12 cellular contexts compared by ENCODE assay signal in the genomic region with DNA sequence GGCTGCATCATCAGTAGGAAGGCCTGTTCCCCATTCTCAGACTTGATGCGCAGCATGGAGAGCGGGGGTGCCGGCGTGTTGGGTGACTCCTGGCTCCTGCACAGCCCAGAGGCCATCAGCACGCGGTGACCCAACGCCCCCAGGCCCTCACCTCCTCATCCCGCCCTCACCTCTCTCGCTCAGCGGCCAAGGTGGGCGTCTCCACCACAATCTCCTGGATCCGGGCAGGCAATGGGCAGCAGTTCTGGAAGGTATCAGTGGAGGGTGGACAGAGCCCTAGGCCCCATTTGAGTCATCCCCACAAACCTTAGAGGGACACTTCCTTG. TPM values are rescaled to one million over a fixed set of nuclear protein-coding genes. Genes with fewer than 3 reads are reported as not detected.
A peak's percentile ranks its signal among the peaks of the same experiment; 100 is the strongest.
DNase-seq lines count a peak whose midpoint lies in the region; ATAC-seq and TF ChIP-seq lines count a peak whose summit lies in the region.
"Had no signal": no experiment of that assay in that cellular context is flagged by ENCODE, and none has a peak within 500 bp of the region (broad histone marks: within the 10 kb centered on the region; RNA-seq: fewer than 3 reads in every experiment).

No MANE protein-coding gene starts in this region.

- intact Hi-C loops in left lung (cut with DNase I): loop anchor here in 1 of 2 donors (5.0 kb wide), 1 partner anchor 40 kb away; no protein-coding TSS in a partner anchor

- POLR2A ChIA-PET in AG04449 (lab: Yijun Ruan, JAX): no interaction called here
- POLR2A ChIA-PET in CD8-positive, alpha-beta memory T cell (lab: Charles Lee): interaction anchor here (10.6 kb wide), 1 partner anchor 36 kb away, joined by 287 read pairs; a partner anchor contains a TSS
- POLR2A ChIA-PET in naive thymus-derived CD8-positive, alpha-beta T cell (lab: Charles Lee): interaction anchor here (10.4 to 30.4 kb wide), 2 partner anchors 7 to 36 kb away, joined by 197 to 2161 read pairs; a partner anchor contains a TSS

- peak overlapping the region; percentile 68 to 94 (median 87) for H3K4me3 Mint-ChIP-seq in CD8-positive, alpha-beta memory T cell
- H3K4me3 Mint-ChIP-seq in naive thymus-derived CD8-positive, alpha-beta T cell: peak overlapping the region in 9 of 10 donors; percentile 66 to 95 (median 90)

- no peaks in the 10 kb centered on the region for H3K27me3 ChIP-seq in CD8-positive, alpha-beta memory T cell (ENCODE audit: insufficient read depth, low read length, poor library complexity, severe bottlenecking)
- no peaks in the 10 kb centered on the region for H3K27me3 ChIP-seq in adipocyte (replicated peaks; ENCODE audit: control insufficient read depth, insufficient read depth, low read length)
- H3K27me3 ChIP-seq in left lung: no peaks in the 10 kb centered on the region

- peak overlapping the region; percentile 65 for H3K9ac ChIP-seq in adipocyte (ENCODE audit: low read length)

- TF ChIP-seq CTCF in AG04449 (IDR thresholded peaks at IDR 0.05; ENCODE audit: insufficient read depth, low read length, missing control alignments) (no peak), left lung (IDR thresholded peaks at IDR 0.05) (no peak)

- peak overlapping the region; percentile 92 to 100 (median 99) for H3K27ac Mint-ChIP-seq in CD8-positive, alpha-beta memory T cell
- peak overlapping the region; percentile 96 to 100 (median 98) for H3K27ac Mint-ChIP-seq in naive thymus-derived CD8-positive, alpha-beta T cell

- H3K27me3 Mint-ChIP-seq in CD8-positive, alpha-beta memory T cell: no peaks in the 10 kb centered on the region
- no peaks in the 10 kb centered on the region for H3K27me3 Mint-ChIP-seq in naive thymus-derived CD8-positive, alpha-beta T cell

- peaks cover 91% of the 10 kb centered on the region for H3K4me1 ChIP-seq in CD8-positive, alpha-beta memory T cell (ENCODE audit: insufficient read depth, low read length)
- H3K4me1 ChIP-seq in adipocyte (ENCODE audit: control insufficient read depth, insufficient read depth, low read length): peaks cover 81% of the 10 kb centered on the region
- H3K4me1 ChIP-seq in left lung: peaks cover 33 to 91% of the 10 kb centered on the region in 2 donors

- CTCF ChIA-PET in AG04449 (lab: Yijun Ruan, JAX): interaction anchor here (3.5 to 10.7 kb wide), 3 partner anchors 8 to 39 kb away, joined by 18 to 179 read pairs (median 37); a partner anchor contains a TSS
- CTCF ChIA-PET in CD8-positive, alpha-beta memory T cell (lab: Charles Lee): interaction anchor here (4.5 to 21.9 kb wide), 2 partner anchors 36 to 135 kb away, joined by 27 to 840 read pairs; a partner anchor contains a TSS

- peaks cover 80 to 92% (median 85%) of the 10 kb centered on the region in 3 donors for H3K4me1 Mint-ChIP-seq in CD8-positive, alpha-beta memory T cell
- peaks cover 47 to 94% (median 89%) of the 10 kb centered on the region in 4 donors for H3K4me1 Mint-ChIP-seq in naive thymus-derived CD8-positive, alpha-beta T cell

- peaks cover 8 to 46% (median 9%) of the 10 kb centered on the region in 3 donors for H3K36me3 Mint-ChIP-seq in CD8-positive, alpha-beta memory T cell
- H3K36me3 Mint-ChIP-seq in naive thymus-derived CD8-positive, alpha-beta T cell: peaks cover 0 to 22% (median 8%) of the 10 kb centered on the region in 3 donors

- H3K27ac ChIP-seq in CD8-positive, alpha-beta memory T cell (ENCODE audit: low read depth, low read length): peak overlapping the region; percentile 24
- H3K27ac ChIP-seq in left lung: peak overlapping the region in 1 of 2 donors; percentile 98

- H3K9me3 Mint-ChIP-seq in CD8-positive, alpha-beta memory T cell: no peaks in the 10 kb centered on the region
- no peaks in the 10 kb centered on the region for H3K9me3 Mint-ChIP-seq in naive thymus-derived CD8-positive, alpha-beta T cell

- DNase-seq in AG04449 (ENCODE audit: low read depth, low spot score) (no peak), adipocyte (ENCODE audit: low read depth) (no peak), left lung (no peak), NCI-H1092 (lab: John Stamatoyannopoulos, UW) (no peak), T-helper 9 cell (no peak)
- no peak for DNase-seq in CD8-positive, alpha-beta memory T cell
- no peak for DNase-seq in naive thymus-derived CD8-positive, alpha-beta T cell
- DNase-seq: activated naive CD4-positive, alpha-beta T cell; effector CD8-positive, alpha-beta T cell; NCI-H1436 treated with DMSO at 0.1 percent for 48 hours had no signal

- no peaks in the 10 kb centered on the region for H3K9me3 ChIP-seq in CD8-positive, alpha-beta memory T cell (ENCODE audit: low read length)
- H3K9me3 ChIP-seq in adipocyte (ENCODE audit: control insufficient read depth, low read length): no peaks in the 10 kb centered on the region
- no peaks in the 10 kb centered on the region for H3K9me3 ChIP-seq in left lung

- no peak for ATAC-seq in naive thymus-derived CD8-positive, alpha-beta T cell
- ATAC-seq in left lung (no peak), HG03460 (IDR thresholded peaks at IDR 0.05; ENCODE audit: unreplicated experiment) (no peak)

- peak overlapping the region; percentile 29 for H3K4me3 ChIP-seq in AG04449 (ENCODE audit: low read depth, low read length)
- no peak overlapping the region for H3K4me3 ChIP-seq in CD8-positive, alpha-beta memory T cell (ENCODE audit: low read length)
- H3K4me3 ChIP-seq in adipocyte (ENCODE audit: low read length): peak overlapping the region; percentile 29
- H3K4me3 ChIP-seq in left lung: no peak overlapping the region

- H3K36me3 ChIP-seq in CD8-positive, alpha-beta memory T cell (ENCODE audit: insufficient read depth, low read length): no peaks in the 10 kb centered on the region
- H3K36me3 ChIP-seq in adipocyte (ENCODE audit: control insufficient read depth, insufficient read depth, low read length, severe bottlenecking): peaks cover 4% of the 10 kb centered on the region
- peaks cover 0 to 36% of the 10 kb centered on the region in 2 donors for H3K36me3 ChIP-seq in left lung

RNA-seq across cellular contexts. Expression of a gene that starts 2.8 kb away (rescaled TPM):
- 100 to 1,000 TPM; 447 to 472 TPM for total RNA-seq in CD8-positive, alpha-beta memory T cell
- polyA plus RNA-seq in CD8-positive, alpha-beta memory T cell: 1,786 TPM
- 100 to 1,000 TPM; 250 to 255 TPM for total RNA-seq in naive thymus-derived CD8-positive, alpha-beta T cell
- 100 to 1,000 TPM; 805 to 925 (median 916) TPM for polyA plus RNA-seq in naive thymus-derived CD8-positive, alpha-beta T cell
- 100 to 1,000 TPM; 210 to 347 TPM for total RNA-seq in left lung

RNA-seq across cellular contexts. Expression of a gene that starts 23.8 kb away (rescaled TPM):
- 10 to 100 TPM; 35.2 to 35.8 TPM for total RNA-seq in CD8-positive, alpha-beta memory T cell
- polyA plus RNA-seq in CD8-positive, alpha-beta memory T cell: 14.3 TPM
- 100 to 1,000 TPM; 121 to 129 TPM for total RNA-seq in naive thymus-derived CD8-positive, alpha-beta T cell
- 10 to 100 TPM in 2 of 3 donors, 1 to 10 TPM in 1; 9.1 to 14.7 (median 12.4) TPM for polyA plus RNA-seq in naive thymus-derived CD8-positive, alpha-beta T cell
- 10 to 100 TPM; 24.0 to 43.1 TPM for total RNA-seq in left lung

RNA-seq across cellular contexts. Expression of a gene that starts 35.1 kb away (rescaled TPM):
- total RNA-seq in CD8-positive, alpha-beta memory T cell: 100 to 1,000 TPM; 355 to 388 TPM
- 7,622 TPM for polyA plus RNA-seq in CD8-positive, alpha-beta memory T cell
- 100 to 1,000 TPM; 772 to 847 TPM for total RNA-seq in naive thymus-derived CD8-positive, alpha-beta T cell
- polyA plus RNA-seq in naive thymus-derived CD8-positive, alpha-beta T cell: 1,000 to 10,000 TPM; 6,330 to 6,863 (median 6,804) TPM
- 100 to 1,000 TPM in 1 of 2 donors, 10 to 100 TPM in 1; 96.7 to 170 TPM for total RNA-seq in left lung
- total RNA-seq: myocyte had no signal

RNA-seq across cellular contexts. Expression of a gene that starts 48.7 kb away (rescaled TPM):
- 10 to 100 TPM; 28.8 to 29.7 TPM for total RNA-seq in CD8-positive, alpha-beta memory T cell
- polyA plus RNA-seq in CD8-positive, alpha-beta memory T cell: 7.7 TPM
- total RNA-seq in naive thymus-derived CD8-positive, alpha-beta T cell: 10 to 100 TPM; 18.8 to 21.9 TPM
- polyA plus RNA-seq in naive thymus-derived CD8-positive, alpha-beta T cell: 1 to 10 TPM; 3.9 to 9.8 (median 5.1) TPM
- 10 to 100 TPM; 12.1 to 13.6 TPM for total RNA-seq in left lung

Comparison
In these comparisons a context has a peak if more than half of its experiments do, and no peak if none do; other contexts are left out.
1. H3K4me3 ChIP-seq: peak in AG04449 (single experiment) and adipocyte (single experiment); none in CD8-positive, alpha-beta memory T cell (single experiment) and left lung (0 of 2).